Comparison of ENCODE assay signal across 28 cellular contexts in genomic region chr12:52226446-52226845, GRCh38. TPM values are rescaled to one million over a fixed set of nuclear protein-coding genes. Genes with fewer than 3 reads are reported as not detected.
"Had no signal": no experiment of that assay in that cellular context is flagged by ENCODE, and none has a peak within 500 bp of the region (broad histone marks: within the 10 kb centered on the region; RNA-seq: fewer than 3 reads in every experiment).

No MANE protein-coding gene starts in this region.

- H3K4me3 ChIP-seq: breast epithelium, left ventricle myocardium inferior, neural progenitor cell, sigmoid colon, smooth muscle cell, stomach, suprapubic skin, upper lobe of left lung had no signal

- H3K4me1 ChIP-seq: neural progenitor cell had no signal

- H3K9me3 ChIP-seq: breast epithelium, left ventricle myocardium inferior, sigmoid colon, suprapubic skin, upper lobe of left lung had no signal

- H3K9ac ChIP-seq: neural progenitor cell had no signal

- H3K27me3 ChIP-seq: breast epithelium, foreskin keratinocyte had no signal

- H3K27ac ChIP-seq: epithelial cell of prostate, foreskin keratinocyte, left ventricle myocardium inferior, neural progenitor cell, sigmoid colon, stomach, suprapubic skin, upper lobe of left lung, VCaP had no signal

- H3K4me1 Mint-ChIP-seq: endodermal cell; naive thymus-derived CD8-positive, alpha-beta T cell; stimulated activated memory B cell treated with anti-CD40 and anti-IgM and Interleukin-4, amounts not matched to agents 10 μg/mL and 1 μg/mL and 100 μg/mL, for 72 hours had no signal

- H2AFZ ChIP-seq: neural progenitor cell had no signal

- ATAC-seq: activated CD4-positive, CD25-positive, alpha-beta regulatory T cell treated with anti-CD3 and anti-CD28 coated beads, Interleukin-2, amount 50 U/mL, for 24 hours; activated CD8-positive, alpha-beta T cell treated with anti-CD3 and anti-CD28 coated beads for 36 hours; activated naive CD4-positive, alpha-beta T cell treated with anti-CD3 and anti-CD28 coated beads, Interleukin-2, amount 50 U/mL, for 72 hours; foreskin keratinocyte; naive thymus-derived CD8-positive, alpha-beta T cell; stimulated activated memory B cell treated with anti-CD40 and anti-IgM and Interleukin-4, amounts not matched to agents 10 μg/mL and 1 μg/mL and 100 μg/mL, for 72 hours had no signal

- DNase-seq: activated CD4-positive, alpha-beta T cell treated with anti-CD3 and anti-CD28 coated beads, Interleukin-2, amount 10 ng/mL, durations not matched to agents 7 days and 5 days; activated CD8-positive, alpha-beta T cell treated with anti-CD3 and anti-CD28 coated beads for 36 hours; aorta; cortex of kidney; foreskin keratinocyte; left ventricle myocardium inferior; naive thymus-derived CD8-positive, alpha-beta T cell; retina; stimulated activated CD4-positive, alpha-beta T cell treated with anti-CD3 and anti-CD28 coated beads, Interleukin-15, amount 100 ng/mL, for 24 hours; stomach; upper lobe of left lung had no signal

- H3K9me3 Mint-ChIP-seq: activated CD4-positive, alpha-beta T cell treated with anti-CD3 and anti-CD28 coated beads, Interleukin-2, amount 10 ng/mL, durations not matched to agents 7 days and 5 days; activated CD8-positive, alpha-beta T cell treated with anti-CD3 and anti-CD28 coated beads for 36 hours; endodermal cell; naive thymus-derived CD8-positive, alpha-beta T cell; stimulated activated memory B cell treated with anti-CD40 and anti-IgM and Interleukin-4, amounts not matched to agents 10 μg/mL and 1 μg/mL and 100 μg/mL, for 72 hours had no signal

- H3K4me3 Mint-ChIP-seq: activated CD4-positive, alpha-beta T cell treated with anti-CD3 and anti-CD28 coated beads, Interleukin-2, amount 10 ng/mL, durations not matched to agents 7 days and 5 days; activated CD8-positive, alpha-beta T cell treated with anti-CD3 and anti-CD28 coated beads for 36 hours; activated T-helper 1 cell treated with anti-CD3 and anti-CD28 coated beads, Interleukin-12 subunit alpha, Interleukin-12 subunit beta, Interleukin-2, Interleukin-4 antibody, amounts not matched to agents 30 ng/mL and 10 ng/mL and 1 ng/mL, durations not matched to agents 14 hours and 24 hours and 36 hours; endodermal cell; mesothelial cell of epicardium; naive thymus-derived CD8-positive, alpha-beta T cell; neural progenitor cell; stimulated activated memory B cell treated with anti-CD40 and anti-IgM and Interleukin-4, amounts not matched to agents 10 μg/mL and 1 μg/mL and 100 μg/mL, for 72 hours had no signal

- H3K4me2 ChIP-seq: neural progenitor cell, smooth muscle cell had no signal

- H3K36me3 ChIP-seq: breast epithelium, left ventricle myocardium inferior, neural progenitor cell, sigmoid colon, stomach, suprapubic skin, upper lobe of left lung had no signal

- H3K36me3 Mint-ChIP-seq: activated naive CD4-positive, alpha-beta T cell treated with anti-CD3 and anti-CD28 coated beads, Interleukin-2, amount 50 U/mL, for 72 hours; naive thymus-derived CD8-positive, alpha-beta T cell; neural progenitor cell; stimulated activated memory B cell treated with anti-CD40 and anti-IgM and Interleukin-4, amounts not matched to agents 10 μg/mL and 1 μg/mL and 100 μg/mL, for 72 hours had no signal

- H3K27ac Mint-ChIP-seq: activated CD4-positive, alpha-beta T cell treated with anti-CD3 and anti-CD28 coated beads, Interleukin-2, amount 10 ng/mL, durations not matched to agents 7 days and 5 days; activated CD8-positive, alpha-beta T cell treated with anti-CD3 and anti-CD28 coated beads for 36 hours; activated naive CD4-positive, alpha-beta T cell treated with anti-CD3 and anti-CD28 coated beads, Interleukin-2, amount 50 U/mL, for 72 hours; activated T-helper 1 cell treated with anti-CD3 and anti-CD28 coated beads, Interleukin-12 subunit alpha, Interleukin-12 subunit beta, Interleukin-2, Interleukin-4 antibody, amounts not matched to agents 30 ng/mL and 10 ng/mL and 1 ng/mL, durations not matched to agents 14 hours and 24 hours and 36 hours; endodermal cell; mesothelial cell of epicardium; naive thymus-derived CD8-positive, alpha-beta T cell; neural progenitor cell; progenitor cell of endocrine pancreas; stimulated activated memory B cell treated with anti-CD40 and anti-IgM and Interleukin-4, amounts not matched to agents 10 μg/mL and 1 μg/mL and 100 μg/mL, for 72 hours had no signal

RNA-seq across cellular contexts. Expression of gene KRT7, which starts 6.6 kb away (rescaled TPM):
- total RNA-seq: left ventricle myocardium inferior; naive thymus-derived CD8-positive, alpha-beta T cell had no signal
- polyA plus RNA-seq: naive thymus-derived CD8-positive, alpha-beta T cell had no signal

RNA-seq across cellular contexts. Expression of gene KRT80, which starts 34.6 kb away (rescaled TPM):
- total RNA-seq: activated CD4-positive, alpha-beta T cell treated with anti-CD3 and anti-CD28 coated beads, Interleukin-2, amount 10 ng/mL, durations not matched to agents 7 days and 5 days; activated CD8-positive, alpha-beta T cell treated with anti-CD3 and anti-CD28 coated beads for 36 hours; activated naive CD4-positive, alpha-beta T cell treated with anti-CD3 and anti-CD28 coated beads, Interleukin-2, amount 50 U/mL, for 72 hours; activated T-helper 1 cell treated with anti-CD3 and anti-CD28 coated beads, Interleukin-12 subunit alpha, Interleukin-12 subunit beta, Interleukin-2, Interleukin-4 antibody, amounts not matched to agents 30 ng/mL and 10 ng/mL and 1 ng/mL, durations not matched to agents 14 hours and 24 hours and 36 hours; left ventricle myocardium inferior; naive thymus-derived CD8-positive, alpha-beta T cell; sigmoid colon; T-helper 2 cell treated with Interferon-gamma antibody and Interleukin-4, amounts not matched to agents 100 ng/mL and 5 ng/mL, for 36 hours had no signal
- polyA plus RNA-seq: naive thymus-derived CD8-positive, alpha-beta T cell had no signal

RNA-seq across cellular contexts. Expression of gene KRT86, which starts 48.0 kb away (rescaled TPM):
- total RNA-seq: activated CD4-positive, alpha-beta T cell treated with anti-CD3 and anti-CD28 coated beads, Interleukin-2, amount 10 ng/mL, durations not matched to agents 7 days and 5 days; activated CD8-positive, alpha-beta T cell treated with anti-CD3 and anti-CD28 coated beads for 36 hours; endodermal cell; glomerular endothelial cell; left ventricle myocardium inferior; lung microvascular endothelial cell; naive thymus-derived CD8-positive, alpha-beta T cell; progenitor cell of endocrine pancreas; sigmoid colon; smooth muscle cell; stomach had no signal
- polyA plus RNA-seq: naive thymus-derived CD8-positive, alpha-beta T cell; smooth muscle cell; stomach had no signal
